27 cellular contexts compared by ENCODE assay signal in the genomic region with DNA sequence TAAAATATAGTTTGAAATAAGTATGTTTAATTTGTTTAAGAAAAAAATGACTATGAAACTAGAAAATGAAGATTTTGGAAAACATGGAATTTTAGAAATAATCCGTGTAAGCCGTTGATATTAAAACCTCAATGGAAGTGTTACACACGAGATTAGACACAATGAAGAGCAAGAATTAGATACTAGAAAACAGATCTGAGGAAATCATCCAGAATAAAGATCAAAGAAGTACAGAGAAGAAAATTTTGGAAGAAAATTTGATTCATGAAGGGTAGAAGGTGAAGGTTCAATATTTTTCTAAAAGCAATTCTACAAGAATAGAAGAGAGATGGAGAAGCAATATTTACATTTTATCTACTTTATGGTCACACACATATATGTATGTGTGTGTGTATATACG. TPM values are rescaled to one million over a fixed set of nuclear protein-coding genes. Genes with fewer than 3 reads are reported as not detected.
DNase-seq lines count a peak whose midpoint lies in the region; ATAC-seq, FAIRE-seq and TF ChIP-seq lines count a peak whose summit lies in the region.
"Had no signal": no experiment of that assay in that cellular context is flagged by ENCODE, and none has a peak within 500 bp of the region (broad histone marks: within the 10 kb centered on the region; RNA-seq: fewer than 3 reads in every experiment).

No MANE protein-coding gene starts in this region.

- H3K9me3 Mint-ChIP-seq in type B pancreatic cell: no peaks in the 10 kb centered on the region

- no peaks in the 10 kb centered on the region for H4K20me1 ChIP-seq in SK-N-SH (ENCODE audit: insufficient read depth)
- H4K20me1 ChIP-seq: BLaER1 treated with 17β-estradiol and CSF1 and Interleukin-3, amounts not matched to agents 10 nM and 100 nM had no signal

- H3K27me3 ChIP-seq in SK-N-SH (ENCODE audit: insufficient read depth) (no peaks in the 10 kb centered on the region), small intestine (ENCODE audit: control insufficient read depth in 2 of 2, insufficient read depth in 2 of 2, low read length in 2 of 2) (no peaks in the 10 kb centered on the region)
- H3K27me3 ChIP-seq: BLaER1 treated with 17β-estradiol and CSF1 and Interleukin-3, amounts not matched to agents 10 nM and 100 nM had no signal

- H3K4me1 Mint-ChIP-seq in type B pancreatic cell (ENCODE audit: unreplicated experiment): no peaks in the 10 kb centered on the region

- H3K27ac Mint-ChIP-seq in type B pancreatic cell: no peak overlapping the region
- H3K27ac Mint-ChIP-seq: B cell; CD4-positive, alpha-beta T cell had no signal

- H3K4me1 ChIP-seq in SK-N-SH (ENCODE audit: control insufficient read depth in 1 of 2, insufficient read depth in 2 of 2, low read depth in 1 of 2, low read length in 1 of 2) (no peaks in the 10 kb centered on the region), small intestine (ENCODE audit: control insufficient read depth in 2 of 2, insufficient read depth in 1 of 2, low read depth in 1 of 2, low read length in 1 of 2) (no peaks in the 10 kb centered on the region)
- H3K4me1 ChIP-seq: A549 had no signal

- H3K27ac ChIP-seq in SK-N-SH (ENCODE audit: low read depth in 2 of 2, low read length in 1 of 2) (no peak overlapping the region), small intestine (ENCODE audit: low read depth in 1 of 2, low read length in 1 of 2) (no peak overlapping the region), coronary artery (no peak overlapping the region)
- H3K27ac ChIP-seq: 22Rv1; A549; BLaER1 treated with 17β-estradiol and CSF1 and Interleukin-3, amounts not matched to agents 10 nM and 100 nM; C4-2B had no signal

- FAIRE-seq in endometrium (lab: Jason Lieb, UNC) (peak; percentile 4), islet of Langerhans (lab: Jason Lieb, UNC) (peak; percentile 43), small intestine (lab: Jason Lieb, UNC) (peak; percentile 64)
- FAIRE-seq: A549, GM12878, GM12892 had no signal

- no peaks in the 10 kb centered on the region for H3K9me2 ChIP-seq in SK-N-SH

- no peak for TF ChIP-seq RAD21 in SK-N-SH (IDR thresholded peaks at IDR 0.05; ENCODE audit: low read length)

- no peaks in the 10 kb centered on the region for H3K79me2 ChIP-seq in SK-N-SH (ENCODE audit: insufficient read depth)

- POLR2A ChIA-PET in SK-N-SH (lab: Yijun Ruan, JAX): no interaction called here

- H3K36me3 ChIP-seq in SK-N-SH (replicated peaks in 1 of 2; ENCODE audit: control insufficient read depth in 1 of 2, insufficient read depth in 2 of 2, low read length in 1 of 2) (no peaks in the 10 kb centered on the region), small intestine (ENCODE audit: control insufficient read depth in 2 of 2, insufficient read depth in 2 of 2, low read length in 2 of 2) (no peaks in the 10 kb centered on the region)

- no peak for TF ChIP-seq CTCF in SK-N-SH (IDR thresholded peaks at IDR 0.05)
- no peak for TF ChIP-seq CTCF in type B pancreatic cell (conservative IDR thresholded peaks at IDR 0.05)
- no peak for TF ChIP-seq CTCF in coronary artery (IDR thresholded peaks at IDR 0.05)

- no peaks in the 10 kb centered on the region for H3K36me3 Mint-ChIP-seq in type B pancreatic cell

- H3K4me3 ChIP-seq in SK-N-SH (ENCODE audit: low read depth in 2 of 2, low read length in 1 of 2) (no peak overlapping the region), small intestine (ENCODE audit: low read depth in 1 of 2, low read length in 2 of 2) (no peak overlapping the region), coronary artery (no peak overlapping the region)
- H3K4me3 ChIP-seq: A549; BLaER1 treated with 17β-estradiol and CSF1 and Interleukin-3, amounts not matched to agents 10 nM and 100 nM; GM12878 had no signal

- no peak for TF ChIP-seq EP300 in SK-N-SH (IDR thresholded peaks at IDR 0.05; ENCODE audit: borderline replicate concordance in 1 of 2, low read depth in 1 of 2, low read length in 1 of 2)

- H2AFZ ChIP-seq in SK-N-SH (ENCODE audit: low read depth): no peak overlapping the region

- H3K9me3 ChIP-seq in SK-N-SH (no peaks in the 10 kb centered on the region; the same call in 1 of the 2 replicates), small intestine (ENCODE audit: control insufficient read depth, low read depth) (no peaks in the 10 kb centered on the region)
- H3K9me3 ChIP-seq: A549 had no signal

- no peak for ATAC-seq in SK-N-SH treated with all-trans-retinoic acid at 6 μM for 48 hours
- no peak for ATAC-seq in HG02571 (IDR thresholded peaks at IDR 0.05; ENCODE audit: unreplicated experiment)
- ATAC-seq: A549, GM12878 had no signal

- no peak overlapping the region for H3K4me3 Mint-ChIP-seq in type B pancreatic cell
- H3K4me3 Mint-ChIP-seq: B cell; CD4-positive, alpha-beta T cell; CD8-positive, alpha-beta memory T cell had no signal

- DNase-seq in SK-N-SH (no peak), small intestine (no peak), type B pancreatic cell (ENCODE audit: extremely low spot score, unreplicated experiment) (no peak), coronary artery (ENCODE audit: low spot score) (no peak)
- DNase-seq: AML-193; CD4-positive, alpha-beta T cell; CD8-positive, alpha-beta memory T cell; COR-L47; DMS 273 treated with DMSO at 0.1 percent for 48 hours; DMS153; DMS53; DMS79; DND-41; EL; GDM1 had no signal

- no peak overlapping the region for H3K9ac ChIP-seq in SK-N-SH
- H3K9ac ChIP-seq: BLaER1 treated with 17β-estradiol and CSF1 and Interleukin-3, amounts not matched to agents 10 nM and 100 nM had no signal

- CTCF ChIA-PET in SK-N-SH (lab: Yijun Ruan, JAX): no interaction called here

- H3K4me2 ChIP-seq in SK-N-SH: no peak overlapping the region
- H3K4me2 ChIP-seq: A549; BLaER1 treated with 17β-estradiol and CSF1 and Interleukin-3, amounts not matched to agents 10 nM and 100 nM had no signal

- H3F3A ChIP-seq in SK-N-SH (replicated peaks; ENCODE audit: insufficient read depth): no peaks in the 10 kb centered on the region

- 66% methylated on average over 4 of the region's 4 CpGs for WGBS in SK-N-SH (ENCODE audit: low lambda C conversion rate)
- WGBS in small intestine, 3 donors: 66 to 89% (median 77%) methylated on average over 4 of the region's 4 CpGs

- no peaks in the 10 kb centered on the region for H3K27me3 Mint-ChIP-seq in type B pancreatic cell
- H3K27me3 Mint-ChIP-seq: B cell; CD4-positive, alpha-beta T cell had no signal

TF ChIP-seq in SK-N-SH treated with all-trans-retinoic acid at 6 μM for 48 hours, 23 proteins besides CTCF, POLR2A, EP300 and RAD21:
- TF ChIP-seq ZFP30 (CRISPR knock-in tag; IDR thresholded peaks at IDR 0.05) (peak; percentile 91), PPARA (CRISPR knock-in tag; IDR thresholded peaks at IDR 0.05; ENCODE audit: borderline replicate concordance) (no peak)
TF ChIP-seq in SK-N-SH treated with all-trans-retinoic acid at 6 μM for 48 hours: peak in this region for 1.

TF ChIP-seq in SK-N-SH, 30 proteins besides CTCF, POLR2A, EP300 and RAD21 (continues in another document):
- TF ChIP-seq ELF1 (IDR thresholded peaks at IDR 0.05): no peak
- TF ChIP-seq MEF2A (IDR thresholded peaks at IDR 0.05; ENCODE audit: borderline replicate concordance, low read depth): no peak
- no peak for TF ChIP-seq JUND (IDR thresholded peaks at IDR 0.05)
- TF ChIP-seq TEAD4 (IDR thresholded peaks at IDR 0.05; ENCODE audit: borderline replicate concordance, insufficient read depth): no peak
- no peak for TF ChIP-seq TAF1 (IDR thresholded peaks at IDR 0.05; ENCODE audit: borderline replicate concordance, low read depth, low read length)
- TF ChIP-seq GATA2 (CRISPR knock-in tag; IDR thresholded peaks at IDR 0.05): no peak
- no peak for TF ChIP-seq NFIC (IDR thresholded peaks at IDR 0.05; ENCODE audit: borderline replicate concordance)
- TF ChIP-seq, protein P1, sequence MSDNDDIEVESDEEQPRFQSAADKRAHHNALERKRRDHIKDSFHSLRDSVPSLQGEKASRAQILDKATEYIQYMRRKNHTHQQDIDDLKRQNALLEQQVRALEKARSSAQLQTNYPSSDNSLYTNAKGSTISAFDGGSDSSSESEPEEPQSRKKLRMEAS (IDR thresholded peaks at IDR 0.05; ENCODE audit: low read depth): no peak
- TF ChIP-seq GABPA (IDR thresholded peaks at IDR 0.05; ENCODE audit: low read depth): no peak
- TF ChIP-seq, protein P2, sequence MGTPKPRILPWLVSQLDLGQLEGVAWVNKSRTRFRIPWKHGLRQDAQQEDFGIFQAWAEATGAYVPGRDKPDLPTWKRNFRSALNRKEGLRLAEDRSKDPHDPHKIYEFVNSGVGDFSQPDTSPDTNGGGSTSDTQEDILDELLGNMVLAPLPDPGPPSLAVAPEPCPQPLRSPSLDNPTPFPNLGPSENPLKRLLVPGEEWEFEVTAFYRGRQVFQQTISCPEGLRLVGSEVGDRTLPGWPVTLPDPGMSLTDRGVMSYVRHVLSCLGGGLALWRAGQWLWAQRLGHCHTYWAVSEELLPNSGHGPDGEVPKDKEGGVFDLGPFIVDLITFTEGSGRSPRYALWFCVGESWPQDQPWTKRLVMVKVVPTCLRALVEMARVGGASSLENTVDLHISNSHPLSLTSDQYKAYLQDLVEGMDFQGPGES (IDR thresholded peaks at IDR 0.05; ENCODE audit: low read depth, low read length): no peak
- TF ChIP-seq YY1 (IDR thresholded peaks at IDR 0.05; ENCODE audit: low read depth): no peak
- TF ChIP-seq, protein P3, sequence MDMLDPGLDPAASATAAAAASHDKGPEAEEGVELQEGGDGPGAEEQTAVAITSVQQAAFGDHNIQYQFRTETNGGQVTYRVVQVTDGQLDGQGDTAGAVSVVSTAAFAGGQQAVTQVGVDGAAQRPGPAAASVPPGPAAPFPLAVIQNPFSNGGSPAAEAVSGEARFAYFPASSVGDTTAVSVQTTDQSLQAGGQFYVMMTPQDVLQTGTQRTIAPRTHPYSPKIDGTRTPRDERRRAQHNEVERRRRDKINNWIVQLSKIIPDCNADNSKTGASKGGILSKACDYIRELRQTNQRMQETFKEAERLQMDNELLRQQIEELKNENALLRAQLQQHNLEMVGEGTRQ (IDR thresholded peaks at IDR 0.05; ENCODE audit: borderline replicate concordance, low read depth, low read length): no peak
- TF ChIP-seq RFX5 (IDR thresholded peaks at IDR 0.05; ENCODE audit: low read length): no peak
- TF ChIP-seq FOXJ3 (CRISPR knock-in tag; IDR thresholded peaks at IDR 0.05): no peak

RNA-seq across cellular contexts. Expression of a gene that starts 52.5 kb away (rescaled TPM):
- polyA plus RNA-seq in SK-N-SH (2012; rRNA removed): 8.5 and 12.6 TPM in 2 replicates
- polyA plus RNA-seq in SK-N-SH (2012; cell fraction: cytosol; rRNA removed): 8.1 and 9.4 TPM in 2 replicates
- 20.8 and 20.9 TPM in 2 replicates for polyA plus RNA-seq in SK-N-SH (2012; cell fraction: nucleus; rRNA removed)
- 10 to 100 TPM in 1 of 3 donors, 1 to 10 TPM in 2; 8.1 to 10.7 (median 9.5) TPM for polyA plus RNA-seq in small intestine
- total RNA-seq in type B pancreatic cell (ENCODE audit: low replicate concordance): 37.1 and 39.9 TPM in 2 replicates
- total RNA-seq: G401 had no signal
